In genomic region chr10:103451091-103451801, GRCh38 we compare ENCODE assay signal across 8 cellular contexts. TPM values are rescaled to one million over a fixed set of nuclear protein-coding genes. Genes with fewer than 3 reads are reported as not detected.
DNase-seq lines count a peak whose midpoint lies in the region; ATAC-seq and TF ChIP-seq lines count a peak whose summit lies in the region.

No MANE protein-coding gene starts in this region.

- TF ChIP-seq RAD21 in HCT116 (IDR thresholded peaks at IDR 0.05; ENCODE audit: low read depth): no peak

- H3K79me2 ChIP-seq in HCT116 (ENCODE audit: insufficient read depth, low read length): peaks cover 9% of the 10 kb centered on the region; the same call in 1 of the 2 replicates

- DNase-seq in C1 segment of cervical spinal cord (lab: John Stamatoyannopoulos, UW) (peak in 8 of 14 donors; percentile 8 to 47 (median 20)), HCT116 (ENCODE audit: low read depth, low spot score) (peak; percentile 73), colonic mucosa (peak; percentile 53), substantia nigra (lab: John Stamatoyannopoulos, UW) (peak in 10 of 49 donors; percentile 8 to 61 (median 32)), NCI-H1436 (lab: John Stamatoyannopoulos, UW) (no peak)
- peak in 3 of 4 experiments; percentile 18 to 29 (median 25) for DNase-seq in activated CD4-positive, CD25-positive, alpha-beta regulatory T cell (lab: John Stamatoyannopoulos, UW)

- BruUV-seq in HCT116 (replicated peaks; lab: Mats Ljungman, UMichigan): no TSS peak

- intact Hi-C loops in HCT116 (cut with micrococcal nuclease): loop anchor here (2.0 kb wide), 1 partner anchor 32 kb away; no protein-coding TSS in a partner anchor
- intact Hi-C loops in colonic mucosa (cut with DNase I): no loop called here

- RAD21 ChIA-PET in HCT116 (lab: Charles Lee; ENCODE audit: low non-redundant PET in 1 of 2, low total read pairs in 2 of 2, uncharacterized antibody in 2 of 2, unreplicated experiment in 2 of 2): interaction anchor here in 1 of 2 experiments (0.5 kb wide), 1 partner anchor 212 kb away, joined by 3 read pairs; no protein-coding TSS in a partner anchor

- POLR2A ChIA-PET in HCT116 (lab: Charles Lee): interaction anchor here (0.6 to 1.4 kb wide), 7 partner anchors 9 to 98 kb away, joined by 3 to 5 read pairs (median 3); no protein-coding TSS in a partner anchor

- H3K4me2 ChIP-seq in HCT116 (ENCODE audit: low read length): peak overlapping the region; percentile 99

- H3K9ac ChIP-seq in HCT116 (ENCODE audit: low read length) (peak overlapping the region; percentile 88), colonic mucosa (ENCODE audit: low read depth in 2 of 2, low read length in 2 of 2) (peak overlapping the region; percentile 85 to 86)

- peak; percentile 77 for ATAC-seq in HCT116
- no peak for ATAC-seq in GM21447 (IDR thresholded peaks at IDR 0.05; ENCODE audit: unreplicated experiment)

- no peaks in the 10 kb centered on the region for H4K20me1 ChIP-seq in HCT116 (ENCODE audit: insufficient read depth)

- H3K9me3 ChIP-seq in HCT116 (ENCODE audit: control insufficient read depth in 1 of 2, insufficient read depth in 1 of 2, low read depth in 1 of 2, low read length in 2 of 2) (no peaks in the 10 kb centered on the region), colonic mucosa (no peaks in the 10 kb centered on the region), mesodermal cell (ENCODE audit: control insufficient read depth, low read length) (no peaks in the 10 kb centered on the region)

- no peaks in the 10 kb centered on the region for H3K27me3 ChIP-seq in HCT116 (ENCODE audit: insufficient read depth, low read length)
- H3K27me3 ChIP-seq in colonic mucosa: no peaks in the 10 kb centered on the region

- peaks cover 22 to 28% of the 10 kb centered on the region in 2 experiments for H3K36me3 ChIP-seq in HCT116 (ENCODE audit: control insufficient read depth in 1 of 2, insufficient read depth in 2 of 2, low read length in 2 of 2)
- H3K36me3 ChIP-seq in colonic mucosa: no peaks in the 10 kb centered on the region
- peaks cover 24% of the 10 kb centered on the region for H3K36me3 ChIP-seq in mesodermal cell (ENCODE audit: control insufficient read depth, insufficient read depth, low read length)

- peaks cover 11 to 55% of the 10 kb centered on the region in 2 experiments; a peak in 3 of 4 replicates for H3K4me1 ChIP-seq in HCT116 (ENCODE audit: control insufficient read depth in 1 of 2, insufficient read depth in 2 of 2, low read length in 2 of 2)
- H3K4me1 ChIP-seq in colonic mucosa: peaks cover 9% of the 10 kb centered on the region
- H3K4me1 ChIP-seq in mesodermal cell (ENCODE audit: control insufficient read depth, insufficient read depth, low read length, poor library complexity, severe bottlenecking): peaks cover 6% of the 10 kb centered on the region

- peak overlapping the region; percentile 76 for H2AFZ ChIP-seq in HCT116 (ENCODE audit: low read depth, low read length, poor library complexity, severe bottlenecking)

- TF ChIP-seq POLR2A in HCT116 (IDR thresholded peaks at IDR 0.05; ENCODE audit: borderline replicate concordance, extremely low read depth, insufficient read depth, insufficient read length): no peak

- no peaks in the 10 kb centered on the region for H3K9me2 ChIP-seq in HCT116 (ENCODE audit: insufficient read depth)

- H3K4me3 ChIP-seq in HCT116 (replicated peaks in 1 of 2; ENCODE audit: low read depth in 1 of 2, low read length in 2 of 2) (peak overlapping the region; percentile 89 to 93), colonic mucosa (peak overlapping the region; percentile 61), mesodermal cell (ENCODE audit: extremely low read depth, insufficient read depth, low read length, poor library complexity, severe bottlenecking) (peak overlapping the region; percentile 22)

- whole genome bisulfite sequencing in mesodermal cell (ENCODE audit: insufficient coverage in 2 of 2), 2 experiments: 43 to 47% methylated on average over 12 to 14 of the region's 14 CpGs

- H3K27ac ChIP-seq in HCT116 (ENCODE audit: low read depth, low read length) (peak overlapping the region; percentile 83), colonic mucosa (peak overlapping the region; percentile 78), mesodermal cell (ENCODE audit: low read depth, low read length, severe bottlenecking) (no peak overlapping the region), substantia nigra (ENCODE audit: low read depth, low read length, poor library complexity, severe bottlenecking) (peak overlapping the region; percentile 63)

- TF ChIP-seq CTCF in HCT116 (IDR thresholded peaks at IDR 0.05 in 2 of 3, conservative IDR thresholded peaks at IDR 0.05 in 1 of 3; ENCODE audit: borderline replicate concordance in 1 of 3, insufficient read depth in 1 of 3, low read depth in 2 of 3, low read length in 2 of 3) (no peak), colonic mucosa (IDR thresholded peaks at IDR 0.05) (no peak)

- CTCF ChIA-PET in HCT116 (lab: Charles Lee): interaction anchor here (0.5 to 2.3 kb wide), 8 partner anchors 11 to 566 kb away, joined by 3 to 13 read pairs (median 4); partner anchors contain the start of genes ATP5MK and PDCD11

TF ChIP-seq in HCT116, 20 proteins besides CTCF, POLR2A, EP300 and RAD21 (continues in another document):
- TF ChIP-seq SRF (IDR thresholded peaks at IDR 0.05; ENCODE audit: low read depth): no peak
- no peak for TF ChIP-seq MAX (IDR thresholded peaks at IDR 0.05)
- no peak for TF ChIP-seq ELF1 (IDR thresholded peaks at IDR 0.05; ENCODE audit: borderline replicate concordance, low read depth)
- peak; percentile 36 for TF ChIP-seq YY1 (IDR thresholded peaks at IDR 0.05; ENCODE audit: extremely low read depth, insufficient replicate concordance, low read depth, low read length)
- TF ChIP-seq EZH2 (IDR thresholded peaks at IDR 0.05): no peak
- TF ChIP-seq ATF3 (IDR thresholded peaks at IDR 0.05): no peak
- TF ChIP-seq CEBPB (IDR thresholded peaks at IDR 0.05; ENCODE audit: low read depth): no peak
- no peak for TF ChIP-seq ZBTB33 (IDR thresholded peaks at IDR 0.05; ENCODE audit: extremely low read depth, insufficient replicate concordance, low read length)
- TF ChIP-seq ZFX (IDR thresholded peaks at IDR 0.05): no peak
- no peak for TF ChIP-seq CBX3 (IDR thresholded peaks at IDR 0.05; ENCODE audit: low read depth)
- TF ChIP-seq TCF7L2 (IDR thresholded peaks at IDR 0.05; ENCODE audit: borderline replicate concordance, extremely low read depth, insufficient read depth, insufficient read length): peak; percentile 97
- no peak for TF ChIP-seq EGR1 (IDR thresholded peaks at IDR 0.05; ENCODE audit: low read depth)
- TF ChIP-seq POLR2AphosphoS5 (IDR thresholded peaks at IDR 0.05; ENCODE audit: low read depth, low read length): peak; percentile 88
- TF ChIP-seq SP1 (IDR thresholded peaks at IDR 0.05; ENCODE audit: low read depth): no peak

RNA-seq across cellular contexts. Expression of gene CALHM2, which starts 0.9 kb away (rescaled TPM):
- total RNA-seq in HCT116 (2021; ENCODE audit: unreplicated experiment) (46.1 TPM), colonic mucosa (1 to 10 TPM; 3.5 to 8.0 TPM)
- 52.2 and 53.5 TPM in 2 replicates for polyA plus RNA-seq in HCT116 (2012)
- 7.7 TPM for polyA plus RNA-seq in mesodermal cell (2013, experiment 1 of 2)
- 6.4 TPM for polyA plus RNA-seq in mesodermal cell (2013, experiment 2 of 2)

RNA-seq across cellular contexts. Expression of gene CALHM1, which starts 7.5 kb away (rescaled TPM):
- total RNA-seq in HCT116 (2021; ENCODE audit: unreplicated experiment): not detected
- 0.02 and 0.05 TPM in 2 replicates for polyA plus RNA-seq in HCT116 (2012)
- total RNA-seq in colonic mucosa: not detected
- polyA plus RNA-seq in mesodermal cell (2013, experiment 1 of 2): not detected
- not detected for polyA plus RNA-seq in mesodermal cell (2013, experiment 2 of 2)

RNA-seq across cellular contexts. Expression of gene CALHM3, which starts 27.8 kb away (rescaled TPM):
- total RNA-seq in HCT116 (2021; ENCODE audit: unreplicated experiment) (0.49 TPM), colonic mucosa (not detected)
- polyA plus RNA-seq in HCT116 (2012): 0.74 and 1.1 TPM in 2 replicates
- polyA plus RNA-seq in mesodermal cell (2013, experiment 1 of 2): not detected
- polyA plus RNA-seq in mesodermal cell (2013, experiment 2 of 2): not detected

RNA-seq across cellular contexts. Expression of gene NEURL1, which starts 42.3 kb away (rescaled TPM):
- total RNA-seq in HCT116 (2021; ENCODE audit: unreplicated experiment) (1.4 TPM), colonic mucosa (10 to 100 TPM; 40.2 to 46.1 TPM)
- polyA plus RNA-seq in HCT116 (2012): 2.2 and 3.4 TPM in 2 replicates
- polyA plus RNA-seq in mesodermal cell (2013, experiment 1 of 2): 0.66 TPM
- 0.35 TPM for polyA plus RNA-seq in mesodermal cell (2013, experiment 2 of 2)

RNA-seq across cellular contexts. Expression of gene PDCD11, which starts 54.8 kb away (rescaled TPM):
- total RNA-seq in HCT116 (2021; ENCODE audit: unreplicated experiment) (106 TPM), colonic mucosa (10 to 100 TPM; 14.9 to 33.6 TPM)
- polyA plus RNA-seq in HCT116 (2012): 74.1 and 75.4 TPM in 2 replicates
- polyA plus RNA-seq in mesodermal cell (2013, experiment 1 of 2): 24.1 TPM
- 20.4 TPM for polyA plus RNA-seq in mesodermal cell (2013, experiment 2 of 2)

Comparison
In these comparisons a context has a peak if more than half of its experiments do, and no peak if none do; other contexts are left out.
1. H3K4me3 ChIP-seq: peak in every context shown above with its lines; median percentile 91 in HCT116; 61 in colonic mucosa; 22 in mesodermal cell.